Comparison of ENCODE assay signal across 22 cellular contexts in the genomic region with DNA sequence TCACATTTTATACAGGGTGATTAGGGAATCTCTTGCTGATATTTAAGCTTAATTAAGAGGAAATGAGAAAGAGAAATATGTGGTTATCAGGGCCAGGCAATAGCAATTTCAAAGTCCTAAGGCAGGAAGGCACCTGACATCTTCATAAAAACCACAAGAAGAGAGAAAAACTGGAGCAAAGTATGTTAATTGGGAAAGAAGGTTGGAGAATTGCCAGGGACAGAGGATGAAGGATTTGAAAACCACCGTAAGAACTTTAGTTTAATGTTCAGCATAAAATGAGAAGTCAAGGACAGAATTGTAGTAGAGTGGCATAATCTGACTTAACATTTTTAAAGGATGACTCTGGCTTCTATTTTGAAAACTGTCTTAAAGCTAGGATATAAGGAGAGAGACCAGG.
DNase-seq lines count a peak whose midpoint lies in the region; ATAC-seq and TF ChIP-seq lines count a peak whose summit lies in the region.
"Had no signal": no experiment of that assay in that cellular context is flagged by ENCODE, and none has a peak within 500 bp of the region (broad histone marks: within the 10 kb centered on the region; RNA-seq: fewer than 3 reads in every experiment).

No MANE protein-coding gene starts in this region.

- no peak overlapping the region for H3K4me3 ChIP-seq in Jurkat, Clone E6-1 (ENCODE audit: low read length)
- no peak overlapping the region for H3K4me3 ChIP-seq in astrocyte of the cerebellum (ENCODE audit: low read depth, low read length)
- no peak overlapping the region for H3K4me3 ChIP-seq in fibroblast of pulmonary artery (replicated peaks; ENCODE audit: low read depth, low read length)
- H3K4me3 ChIP-seq in retinal pigment epithelial cell (ENCODE audit: low read length), result no peak overlapping the region
- H3K4me3 ChIP-seq in heart right ventricle, result no peak overlapping the region
- H3K4me3 ChIP-seq in Karpas-422 (ENCODE audit: low read length), result no peak overlapping the region
- H3K4me3 ChIP-seq: SJCRH30 had no signal

- H3K79me2 ChIP-seq in Karpas-422 (ENCODE audit: low read length), result no peaks in the 10 kb centered on the region

- H3K36me3 ChIP-seq in heart right ventricle (no peaks in the 10 kb centered on the region), Karpas-422 (ENCODE audit: insufficient read depth, low read length) (no peaks in the 10 kb centered on the region)
- H3K36me3 ChIP-seq: BE2C, SJCRH30 had no signal

- peak; percentile 17 for DNase-seq in Jurkat, Clone E6-1 (ENCODE audit: low read depth, low spot score)
- DNase-seq in astrocyte of the cerebellum (ENCODE audit: low read depth) (peak; percentile 13), fibroblast of pulmonary artery (ENCODE audit: low read depth) (peak; percentile 28), retinal pigment epithelial cell (ENCODE audit: low read depth) (peak; percentile 75), heart right ventricle (no peak), Karpas-422 (no peak)
- no peak for DNase-seq in activated CD8-positive, alpha-beta T cell treated with anti-CD3 and anti-CD28 coated beads for 36 hours
- DNase-seq: BE2C; CD4-positive, CD25-positive, alpha-beta regulatory T cell; COR-L47; DMS 273 treated with DMSO at 0.1 percent for 48 hours; DMS79 treated with DMSO at 0.1 percent for 48 hours; H7; KG1; MV-4-11; NCI-H1105 treated with DMSO at 0.1 percent for 48 hours; NCI-H2029 treated with DMSO at 0.1 percent for 48 hours; NCI-H2171; NCI-H345; NCI-H524; SJCRH30 had no signal

- H3K9me3 ChIP-seq in heart right ventricle (no peaks in the 10 kb centered on the region), Karpas-422 (ENCODE audit: low read length) (peaks cover 25% of the 10 kb centered on the region)
- H3K9me3 ChIP-seq: BE2C, SJCRH30 had no signal

- H3K9ac ChIP-seq in Karpas-422 (ENCODE audit: low read length), result no peak overlapping the region

- in situ Hi-C loops in astrocyte of the cerebellum (cut with HindIII; ENCODE audit: low sequenced_read_pairs), result no loop called here

- no peak overlapping the region for H2AFZ ChIP-seq in Karpas-422 (ENCODE audit: low read length)

- peaks cover 11% of the 10 kb centered on the region for H3K9me3 Mint-ChIP-seq in activated CD8-positive, alpha-beta T cell treated with anti-CD3 and anti-CD28 coated beads for 36 hours

- intact Hi-C loops in heart right ventricle (cut with DNase I), result no loop called here
- intact Hi-C loops in activated CD8-positive, alpha-beta T cell treated with anti-CD3 and anti-CD28 coated beads for 36 hours (cut with micrococcal nuclease), result no loop called here

- no peak overlapping the region for H3K27ac Mint-ChIP-seq in activated CD8-positive, alpha-beta T cell treated with anti-CD3 and anti-CD28 coated beads for 36 hours
- H3K27ac Mint-ChIP-seq: CD4-positive, CD25-positive, alpha-beta regulatory T cell had no signal

- H3K4me2 ChIP-seq in Karpas-422 (ENCODE audit: low read depth, low read length, poor library complexity, severe bottlenecking), result no peak overlapping the region

- H3K27ac ChIP-seq in heart right ventricle, result no peak overlapping the region
- no peak overlapping the region for H3K27ac ChIP-seq in Karpas-422 (ENCODE audit: low read length)
- H3K27ac ChIP-seq: SJCRH30 had no signal

- POLR2A ChIA-PET in activated CD8-positive, alpha-beta T cell treated with anti-CD3 and anti-CD28 coated beads for 36 hours (lab: Charles Lee), result no interaction called here

- H3K27me3 ChIP-seq in heart right ventricle (no peaks in the 10 kb centered on the region), Karpas-422 (ENCODE audit: low read length) (no peaks in the 10 kb centered on the region)
- H3K27me3 ChIP-seq: BE2C, SJCRH30 had no signal

- no peak overlapping the region for H3K4me3 Mint-ChIP-seq in activated CD8-positive, alpha-beta T cell treated with anti-CD3 and anti-CD28 coated beads for 36 hours
- H3K4me3 Mint-ChIP-seq: CD4-positive, CD25-positive, alpha-beta regulatory T cell had no signal

- ATAC-seq in heart right ventricle, result no peak
- ATAC-seq in activated CD8-positive, alpha-beta T cell treated with anti-CD3 and anti-CD28 coated beads for 36 hours, result no peak
- ATAC-seq: HepG2 had no signal

- no peaks in the 10 kb centered on the region for H3K4me1 Mint-ChIP-seq in activated CD8-positive, alpha-beta T cell treated with anti-CD3 and anti-CD28 coated beads for 36 hours (ENCODE audit: low read depth)
- H3K4me1 Mint-ChIP-seq: CD4-positive, CD25-positive, alpha-beta regulatory T cell had no signal

- H3K36me3 Mint-ChIP-seq in activated CD8-positive, alpha-beta T cell treated with anti-CD3 and anti-CD28 coated beads for 36 hours (ENCODE audit: low read depth), result no peaks in the 10 kb centered on the region
- H3K36me3 Mint-ChIP-seq: CD4-positive, CD25-positive, alpha-beta regulatory T cell had no signal

- H3K4me1 ChIP-seq in heart right ventricle (no peaks in the 10 kb centered on the region), Karpas-422 (ENCODE audit: low read length) (no peaks in the 10 kb centered on the region)
- H3K4me1 ChIP-seq: BE2C, SJCRH30 had no signal

- no peaks in the 10 kb centered on the region for H4K20me1 ChIP-seq in Karpas-422 (ENCODE audit: insufficient read depth, low read depth, low read length)

- CTCF ChIA-PET in activated CD8-positive, alpha-beta T cell treated with anti-CD3 and anti-CD28 coated beads for 36 hours (lab: Charles Lee), result no interaction called here

- no peaks in the 10 kb centered on the region for H3K27me3 Mint-ChIP-seq in activated CD8-positive, alpha-beta T cell treated with anti-CD3 and anti-CD28 coated beads for 36 hours
- H3K27me3 Mint-ChIP-seq: CD4-positive, CD25-positive, alpha-beta regulatory T cell had no signal

- H3K9me2 ChIP-seq in Karpas-422 (replicated peaks; ENCODE audit: insufficient read depth, low read length), result no peaks in the 10 kb centered on the region

- 0% methylated on average over 1 of the region's 1 CpG for WGBS in heart right ventricle, 2 donors

- no peak for TF ChIP-seq CTCF in astrocyte of the cerebellum (IDR thresholded peaks at IDR 0.05; ENCODE audit: low read depth, low read length, missing control alignments)
- TF ChIP-seq CTCF in fibroblast of pulmonary artery (IDR thresholded peaks at IDR 0.05; ENCODE audit: low read length, missing control alignments), result no peak
- no peak for TF ChIP-seq CTCF in retinal pigment epithelial cell (conservative IDR thresholded peaks at IDR 0.05; ENCODE audit: low read depth, low read length)
- no peak for TF ChIP-seq CTCF in heart right ventricle (IDR thresholded peaks at IDR 0.05)
- no peak for TF ChIP-seq CTCF in activated CD8-positive, alpha-beta T cell treated with anti-CD3 and anti-CD28 coated beads for 36 hours (IDR thresholded peaks at IDR 0.05)

Comparison
In these comparisons a context has a peak if more than half of its experiments do, and no peak if none do; other contexts are left out.
1. DNase-seq: peak in Jurkat, Clone E6-1 (single experiment), astrocyte of the cerebellum (single experiment), fibroblast of pulmonary artery (single experiment) and retinal pigment epithelial cell (single experiment); none in heart right ventricle (0 of 2), activated CD8-positive, alpha-beta T cell treated with anti-CD3 and anti-CD28 coated beads for 36 hours (single experiment) and Karpas-422 (single experiment).